ENCODE assay signal across 24 cellular contexts in the genomic region with DNA sequence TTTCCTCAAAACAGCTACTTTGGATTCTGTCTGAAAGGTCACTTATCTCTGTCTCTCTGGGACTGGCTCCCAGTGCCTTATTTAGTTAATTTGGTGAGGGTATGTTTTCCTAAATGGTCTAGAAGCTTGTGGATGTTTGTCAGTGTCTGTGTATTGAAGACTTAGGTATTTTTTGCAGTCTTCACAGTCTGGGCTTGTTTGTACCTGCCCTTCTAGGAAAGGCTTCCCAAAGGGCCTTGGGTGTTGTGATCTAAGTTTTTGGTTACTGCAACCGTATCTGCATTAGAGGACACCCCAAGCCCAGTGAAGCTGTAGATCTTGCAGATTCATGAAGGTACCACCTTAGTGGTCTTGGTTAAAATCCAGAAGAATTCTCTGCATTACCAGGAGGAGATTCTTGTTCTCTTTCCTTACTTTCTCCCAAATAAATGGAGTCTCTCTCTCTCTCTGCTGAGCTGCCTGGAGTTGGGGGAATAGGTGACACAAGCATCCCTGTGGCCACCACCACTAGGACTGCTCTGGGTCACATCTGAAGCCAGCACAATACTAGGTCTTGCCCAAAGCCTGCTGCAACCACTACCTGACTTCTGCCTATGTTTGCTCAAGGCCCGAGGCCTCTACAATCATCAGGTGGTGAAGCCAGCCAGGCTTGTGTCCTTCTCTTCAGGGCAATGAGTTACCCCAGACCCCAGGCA.
"Had no signal": no experiment of that assay in that cellular context is flagged by ENCODE, and none has a peak within 500 bp of the region (broad histone marks: within the 10 kb centered on the region; RNA-seq: fewer than 3 reads in every experiment).

No MANE protein-coding gene starts in this region.

- H3K9ac ChIP-seq: parathyroid adenoma had no signal

- H3K27me3 ChIP-seq: dorsolateral prefrontal cortex, esophagus muscularis mucosa, hepatocyte, spleen had no signal

- H3K4me3 ChIP-seq: dorsolateral prefrontal cortex, esophagus muscularis mucosa, hepatocyte, lung, psoas muscle, spleen had no signal

- H3K36me3 Mint-ChIP-seq: type B pancreatic cell had no signal

- DNase-seq: caudate nucleus; cortex of kidney; dorsolateral prefrontal cortex; effector CD8-positive, alpha-beta T cell; left colon; left ventricle myocardium superior; naive thymus-derived CD4-positive, alpha-beta T cell; nucleus accumbens; psoas muscle; retina; spleen; stimulated activated CD4-positive, alpha-beta T cell treated with anti-CD3 and anti-CD28 coated beads, Interleukin-15, amount 100 ng/mL, for 24 hours; stimulated activated CD4-positive, alpha-beta T cell treated with anti-CD3 and anti-CD28 coated beads, Interleukin-1b, Interleukin-23, amount 100 ng/mL, for 48 hours; stimulated activated CD4-positive, alpha-beta T cell treated with anti-CD3 and anti-CD28 coated beads, Interleukin-4, amount 100 ng/mL, for 24 hours; stimulated activated naive B cell treated with anti-CD40 and anti-IgM and Interleukin-4, amounts not matched to agents 10 μg/mL and 1 μg/mL and 100 μg/mL, for 72 hours had no signal

- H3K27ac ChIP-seq: dorsolateral prefrontal cortex, epithelial cell of prostate, esophagus muscularis mucosa, hepatocyte, parathyroid adenoma, psoas muscle, spleen had no signal

- FAIRE-seq: endometrium, urothelium cell line had no signal

- H3K9me3 Mint-ChIP-seq: stimulated activated naive B cell treated with anti-CD40 and anti-IgM and Interleukin-4, amounts not matched to agents 10 μg/mL and 1 μg/mL and 100 μg/mL, for 72 hours; type B pancreatic cell had no signal

- H3K36me3 ChIP-seq: esophagus muscularis mucosa, spleen had no signal

- H2AFZ ChIP-seq: hepatocyte, parathyroid adenoma had no signal

- ATAC-seq: left colon; left ventricle myocardium superior; naive thymus-derived CD4-positive, alpha-beta T cell; psoas muscle; sciatic nerve; stimulated activated naive B cell treated with anti-CD40 and anti-IgM and Interleukin-4, amounts not matched to agents 10 μg/mL and 1 μg/mL and 100 μg/mL, for 72 hours had no signal

- H3K4me3 Mint-ChIP-seq: naive thymus-derived CD4-positive, alpha-beta T cell; stimulated activated naive B cell treated with anti-CD40 and anti-IgM and Interleukin-4, amounts not matched to agents 10 μg/mL and 1 μg/mL and 100 μg/mL, for 72 hours; type B pancreatic cell had no signal

- H3K4me1 Mint-ChIP-seq: naive thymus-derived CD4-positive, alpha-beta T cell; stimulated activated naive B cell treated with anti-CD40 and anti-IgM and Interleukin-4, amounts not matched to agents 10 μg/mL and 1 μg/mL and 100 μg/mL, for 72 hours had no signal

- H3K27ac Mint-ChIP-seq: naive thymus-derived CD4-positive, alpha-beta T cell; stimulated activated naive B cell treated with anti-CD40 and anti-IgM and Interleukin-4, amounts not matched to agents 10 μg/mL and 1 μg/mL and 100 μg/mL, for 72 hours; type B pancreatic cell had no signal

- H3K4me1 ChIP-seq: esophagus muscularis mucosa, parathyroid adenoma, psoas muscle, spleen had no signal

- H3K27me3 Mint-ChIP-seq: naive thymus-derived CD4-positive, alpha-beta T cell; stimulated activated naive B cell treated with anti-CD40 and anti-IgM and Interleukin-4, amounts not matched to agents 10 μg/mL and 1 μg/mL and 100 μg/mL, for 72 hours; type B pancreatic cell had no signal

- H3K79me2 ChIP-seq: hepatocyte, parathyroid adenoma had no signal

- H3K4me2 ChIP-seq: hepatocyte had no signal

- H3K9me3 ChIP-seq: esophagus muscularis mucosa, psoas muscle, spleen had no signal
